ENCODE assay signal across 23 cellular contexts in the genomic region with DNA sequence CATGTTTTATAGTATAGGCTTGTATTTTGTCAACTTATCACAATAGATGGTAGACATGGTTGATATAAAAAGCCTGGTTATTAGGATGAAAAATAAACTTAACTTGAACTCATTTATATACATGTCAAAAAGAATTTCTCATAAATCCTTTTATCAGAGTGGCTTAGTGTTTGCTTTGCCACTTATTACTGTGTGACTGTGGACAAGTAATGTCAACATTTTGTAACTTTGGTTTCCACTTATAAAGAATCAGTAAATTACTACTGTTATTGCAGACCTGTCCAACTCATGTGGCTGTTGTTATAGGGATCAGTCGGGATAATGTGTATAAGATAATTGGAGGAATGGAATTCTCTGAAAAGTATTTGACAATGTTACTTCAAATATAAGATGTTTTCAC.
A peak's percentile ranks its signal among the peaks of the same experiment; 100 is the strongest.
DNase-seq lines count a peak whose midpoint lies in the region; ATAC-seq, FAIRE-seq and TF ChIP-seq lines count a peak whose summit lies in the region.
"Had no signal": no experiment of that assay in that cellular context is flagged by ENCODE, and none has a peak within 500 bp of the region (broad histone marks: within the 10 kb centered on the region; RNA-seq: fewer than 3 reads in every experiment).

No MANE protein-coding gene starts in this region.

- DNase-seq in DMS53 (lab: John Stamatoyannopoulos, UW) (peak; percentile 47), lower lobe of right lung (no peak), upper lobe of right lung (no peak), Right ventricle myocardium superior (no peak), transverse colon (no peak), middle frontal gyrus (ENCODE audit: extremely low spot score, low spot score) (no peak)
- DNase-seq: 8988T; AML-193; Caco-2; Calu3; CD4-positive, alpha-beta T cell; CD8-positive, alpha-beta T cell; DMS79 treated with DMSO at 0.1 percent for 48 hours; GF-D8 had no signal

- H3K9me3 ChIP-seq in lower lobe of right lung = no peaks in the 10 kb centered on the region
- no peaks in the 10 kb centered on the region for H3K9me3 ChIP-seq in upper lobe of right lung
- H3K9me3 ChIP-seq in transverse colon = no peaks in the 10 kb centered on the region
- H3K9me3 ChIP-seq: BLaER1 treated with 17β-estradiol and CSF1 and Interleukin-3, amounts not matched to agents 10 nM and 100 nM had no signal

- H3K36me3 ChIP-seq in lower lobe of right lung = no peaks in the 10 kb centered on the region
- no peaks in the 10 kb centered on the region for H3K36me3 ChIP-seq in upper lobe of right lung
- H3K36me3 ChIP-seq in transverse colon = no peaks in the 10 kb centered on the region
- H3K36me3 ChIP-seq: BLaER1 treated with 17β-estradiol and CSF1 and Interleukin-3, amounts not matched to agents 10 nM and 100 nM had no signal

- WGBS in transverse colon (ENCODE audit: low coverage in 1 of 2), 2 donors = 53 to 60% methylated on average over 1 of the region's 1 CpG

- H3K4me1 ChIP-seq in lower lobe of right lung (no peaks in the 10 kb centered on the region), upper lobe of right lung (no peaks in the 10 kb centered on the region), transverse colon (no peaks in the 10 kb centered on the region)

- no peaks in the 10 kb centered on the region for H3K27me3 ChIP-seq in lower lobe of right lung (ENCODE audit: low read depth)
- no peaks in the 10 kb centered on the region for H3K27me3 ChIP-seq in upper lobe of right lung
- no peaks in the 10 kb centered on the region for H3K27me3 ChIP-seq in transverse colon
- H3K27me3 ChIP-seq: BLaER1 treated with 17β-estradiol and CSF1 and Interleukin-3, amounts not matched to agents 10 nM and 100 nM had no signal

- ATAC-seq in lower lobe of right lung = peak; percentile 52 to 90
- ATAC-seq in upper lobe of right lung = peak; percentile 56
- ATAC-seq in Right ventricle myocardium superior (ENCODE audit: poor library complexity) = no peak
- no peak for ATAC-seq in HG03565 (IDR thresholded peaks at IDR 0.05; ENCODE audit: unreplicated experiment)
- ATAC-seq: CD8-positive, alpha-beta T cell had no signal

- no peak overlapping the region for H3K27ac ChIP-seq in lower lobe of right lung
- H3K27ac ChIP-seq in upper lobe of right lung = no peak overlapping the region
- H3K27ac ChIP-seq in transverse colon = no peak overlapping the region
- H3K27ac ChIP-seq: BLaER1 treated with 17β-estradiol and CSF1 and Interleukin-3, amounts not matched to agents 10 nM and 100 nM; C4-2B had no signal

- H3K4me3 ChIP-seq in lower lobe of right lung = no peak overlapping the region
- H3K4me3 ChIP-seq in upper lobe of right lung = no peak overlapping the region
- H3K4me3 ChIP-seq in transverse colon = no peak overlapping the region
- H3K4me3 ChIP-seq: BLaER1 treated with 17β-estradiol and CSF1 and Interleukin-3, amounts not matched to agents 10 nM and 100 nM had no signal

- FAIRE-seq in islet of Langerhans (lab: Jason Lieb, UNC) = peak; percentile 43
- FAIRE-seq: A204.1, D721Med, G401.6, GM12891, GM19239 had no signal

- no peak for TF ChIP-seq CTCF in lower lobe of right lung (IDR thresholded peaks at IDR 0.05)
- no peak for TF ChIP-seq CTCF in upper lobe of right lung (IDR thresholded peaks at IDR 0.05)
- no peak for TF ChIP-seq CTCF in transverse colon (IDR thresholded peaks at IDR 0.05)

- no peak for TF ChIP-seq POLR2A in transverse colon (IDR thresholded peaks at IDR 0.05)

- no peak for TF ChIP-seq EP300 in transverse colon (IDR thresholded peaks at IDR 0.05; ENCODE audit: low read depth)

- in situ Hi-C loops in transverse colon (cut with MboI; ENCODE audit: low pct_ligation_motif_present in 1 of 4, low pct_unique_long_range_greater_than_20kb in 1 of 4, low sequenced_read_pairs in 3 of 4) = loop anchor here in 1 of 4 donors (25.0 kb wide), 1 partner anchor 895 kb away; a partner anchor contains a TSS

- intact Hi-C loops in lower lobe of right lung (cut with DNase I) = no loop called here
- intact Hi-C loops in upper lobe of right lung (cut with DNase I) = no loop called here
- intact Hi-C loops in Right ventricle myocardium superior (cut with DNase I) = no loop called here
- intact Hi-C loops in transverse colon (cut with DNase I; ENCODE audit: low total_unique reads) = no loop called here

Comparison
In these comparisons a context has a peak if more than half of its experiments do, and no peak if none do; other contexts are left out.
1. ATAC-seq: peak in lower lobe of right lung (2 of 2) and upper lobe of right lung (single experiment); none in Right ventricle myocardium superior (single experiment) and HG03565 (single experiment).